ENCODE assay signal across 25 cellular contexts in the genomic region with DNA sequence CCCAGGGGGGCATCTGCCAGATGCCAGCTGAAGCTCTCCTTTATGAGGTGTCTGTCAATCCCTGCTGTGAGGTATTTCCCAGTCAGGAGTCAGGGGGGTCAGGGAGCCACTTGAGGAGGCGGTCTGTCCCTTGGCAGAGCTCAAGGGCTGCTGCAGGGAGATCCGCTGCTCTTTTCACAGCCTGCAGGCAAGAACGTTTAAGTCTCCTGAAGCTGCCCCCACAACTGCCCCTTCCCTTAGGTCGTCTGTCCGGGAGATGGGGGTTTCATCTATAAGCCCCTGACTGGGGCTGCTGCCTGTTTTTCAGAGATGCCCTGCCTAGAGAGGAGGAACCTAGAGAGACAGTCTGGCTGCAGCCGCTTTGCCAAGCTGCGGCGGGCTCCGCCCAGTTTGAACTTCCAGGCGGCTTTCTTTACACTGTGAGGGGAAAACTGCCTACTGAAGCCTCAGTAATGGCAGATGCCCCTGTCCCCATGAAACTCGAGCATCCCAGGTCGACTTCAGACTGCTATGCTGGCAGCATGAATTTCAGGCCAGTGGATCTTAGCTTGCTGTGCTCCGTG.
"Had no signal": no experiment of that assay in that cellular context is flagged by ENCODE, and none has a peak within 500 bp of the region (broad histone marks: within the 10 kb centered on the region; RNA-seq: fewer than 3 reads in every experiment).

No MANE protein-coding gene starts in this region.

- DNase-seq: activated B cell treated with CpG ODN at 0.5 μM for 24 hours; activated CD4-positive, alpha-beta T cell treated with anti-CD3 and anti-CD28 coated beads for 36 hours; activated CD4-positive, alpha-beta T cell treated with anti-CD3 and anti-CD28 coated beads, Interleukin-2, amount 50 U/mL, for 4 hours; activated effector memory CD4-positive, alpha-beta T cell treated with Interleukin-2 at 50 U/mL for 16 hours; activated naive CD4-positive, alpha-beta T cell treated with anti-CD3 and anti-CD28 coated beads, Interleukin-2, amount 10 ng/mL, durations not matched to agents 7 days and 5 days; activated T-cell treated with anti-CD3 and anti-CD28 coated beads, Interleukin-2, amount 50 U/mL, for 48 hours; amygdala; heart right ventricle; immature natural killer cell; lower lobe of right lung; naive B cell; small intestine; stimulated activated CD4-positive, alpha-beta T cell treated with anti-CD3 and anti-CD28 coated beads, Interleukin-15, amount 100 ng/mL, for 24 hours; stimulated activated CD8-positive, alpha-beta memory T cell treated with anti-CD3 and anti-CD28 coated beads, Interleukin-4, amount 100 ng/mL, for 48 hours; stimulated activated naive B cell treated with anti-CD40 and anti-IgM and Interleukin-4, amounts not matched to agents 10 μg/mL and 1 μg/mL and 100 μg/mL, for 72 hours; T1000; testis; trophoblast cell; uterus had no signal

- H3K27me3 Mint-ChIP-seq: activated B cell treated with CpG ODN at 0.5 μM for 24 hours; activated CD4-positive, alpha-beta T cell treated with anti-CD3 and anti-CD28 coated beads for 36 hours; activated naive CD4-positive, alpha-beta T cell treated with anti-CD3 and anti-CD28 coated beads, Interleukin-2, amount 10 ng/mL, durations not matched to agents 7 days and 5 days; naive B cell; stimulated activated naive B cell treated with anti-CD40 and anti-IgM and Interleukin-4, amounts not matched to agents 10 μg/mL and 1 μg/mL and 100 μg/mL, for 72 hours had no signal

- ATAC-seq: activated CD4-positive, alpha-beta T cell treated with anti-CD3 and anti-CD28 coated beads for 36 hours; heart right ventricle; left lobe of liver; lower lobe of right lung; sciatic nerve; stimulated activated naive B cell treated with anti-CD40 and anti-IgM and Interleukin-4, amounts not matched to agents 10 μg/mL and 1 μg/mL and 100 μg/mL, for 72 hours had no signal

- H3K4me3 ChIP-seq: coronary artery, heart right ventricle, lower lobe of right lung, testis, uterus had no signal

- H3K4me1 ChIP-seq: heart right ventricle, lower lobe of right lung, testis, uterus had no signal

- H3K27ac Mint-ChIP-seq: activated B cell treated with CpG ODN at 0.5 μM for 24 hours; activated CD4-positive, alpha-beta T cell treated with anti-CD3 and anti-CD28 coated beads for 36 hours; activated naive CD4-positive, alpha-beta T cell treated with anti-CD3 and anti-CD28 coated beads, Interleukin-2, amount 10 ng/mL, durations not matched to agents 7 days and 5 days; immature natural killer cell; stimulated activated naive B cell treated with anti-CD40 and anti-IgM and Interleukin-4, amounts not matched to agents 10 μg/mL and 1 μg/mL and 100 μg/mL, for 72 hours had no signal

- H3K9me3 ChIP-seq: lower lobe of right lung, testis had no signal

- H3K27ac ChIP-seq: coronary artery, epithelial cell of prostate, heart right ventricle, lower lobe of right lung, testis, uterus had no signal

- FAIRE-seq: bronchial epithelial cell, small intestine had no signal

- H3K4me3 Mint-ChIP-seq: activated B cell treated with CpG ODN at 0.5 μM for 24 hours; activated CD4-positive, alpha-beta T cell treated with anti-CD3 and anti-CD28 coated beads for 36 hours; activated naive CD4-positive, alpha-beta T cell treated with anti-CD3 and anti-CD28 coated beads, Interleukin-2, amount 10 ng/mL, durations not matched to agents 7 days and 5 days; immature natural killer cell; naive B cell; neural crest cell; stimulated activated naive B cell treated with anti-CD40 and anti-IgM and Interleukin-4, amounts not matched to agents 10 μg/mL and 1 μg/mL and 100 μg/mL, for 72 hours had no signal

- H3K36me3 ChIP-seq: heart right ventricle, lower lobe of right lung, uterus had no signal

- H3K4me1 Mint-ChIP-seq: activated B cell treated with CpG ODN at 0.5 μM for 24 hours; activated CD4-positive, alpha-beta T cell treated with anti-CD3 and anti-CD28 coated beads for 36 hours; activated naive CD4-positive, alpha-beta T cell treated with anti-CD3 and anti-CD28 coated beads, Interleukin-2, amount 10 ng/mL, durations not matched to agents 7 days and 5 days; immature natural killer cell; naive B cell; neural crest cell; stimulated activated naive B cell treated with anti-CD40 and anti-IgM and Interleukin-4, amounts not matched to agents 10 μg/mL and 1 μg/mL and 100 μg/mL, for 72 hours had no signal

- H3K27me3 ChIP-seq: heart right ventricle, testis, uterus had no signal
